9 cellular contexts compared by ENCODE assay signal in the genomic region with DNA sequence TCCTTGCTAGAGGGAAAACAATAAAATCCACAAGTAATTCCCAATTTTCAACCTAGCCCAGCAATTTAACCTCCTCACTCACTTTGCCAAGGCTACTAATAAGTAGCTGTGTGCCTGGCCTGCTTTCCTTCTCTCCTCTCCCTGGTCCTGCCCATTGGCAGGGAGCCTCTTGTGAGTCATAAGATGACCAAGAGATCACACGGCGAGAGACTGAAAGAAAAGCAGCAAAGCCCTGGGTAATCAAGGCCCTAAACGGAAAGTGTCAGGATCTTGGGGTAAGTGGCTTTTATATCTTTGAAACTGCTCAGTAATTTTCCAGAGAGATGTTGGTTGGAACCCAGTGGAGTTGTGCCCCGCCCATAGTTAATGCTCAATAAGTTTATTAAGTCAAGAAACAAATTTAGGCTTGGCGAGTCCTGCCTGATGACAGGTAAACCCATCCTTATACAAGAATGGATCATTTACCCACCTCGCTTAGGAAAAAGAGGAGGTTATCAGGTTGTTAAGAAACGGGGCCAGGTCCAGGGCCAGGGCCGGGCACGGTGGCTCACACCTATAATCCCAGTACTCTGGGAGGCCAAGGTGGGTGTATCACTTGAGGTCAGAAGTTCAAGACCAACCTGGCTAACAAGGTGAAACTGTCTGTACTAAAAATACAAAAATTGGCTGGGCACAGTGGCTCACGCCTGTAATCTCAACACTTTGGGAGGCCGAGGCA. TPM values are rescaled to one million over a fixed set of nuclear protein-coding genes. Genes with fewer than 3 reads are reported as not detected.
DNase-seq lines count a peak whose midpoint lies in the region; ATAC-seq, FAIRE-seq and TF ChIP-seq lines count a peak whose summit lies in the region.
"Had no signal": no experiment of that assay in that cellular context is flagged by ENCODE, and none has a peak within 500 bp of the region (broad histone marks: within the 10 kb centered on the region; RNA-seq: fewer than 3 reads in every experiment).

No MANE protein-coding gene starts in this region.

- H3K4me1 ChIP-seq in breast epithelium: no peaks in the 10 kb centered on the region
- H3K4me1 ChIP-seq in kidney (ENCODE audit: control insufficient read depth in 1 of 2, insufficient read depth in 1 of 2, low read depth in 1 of 2, low read length in 2 of 2): no peaks in the 10 kb centered on the region
- peaks cover 5% of the 10 kb centered on the region for H3K4me1 ChIP-seq in testis

- FAIRE-seq in kidney (lab: Jason Lieb, UNC): no peak
- FAIRE-seq: GM19239 had no signal

- intact Hi-C loops in breast epithelium (cut with DNase I; ENCODE audit: low total_unique reads) (no loop called here), kidney (cut with DNase I) (no loop called here), testis (cut with DNase I; ENCODE audit: low total_unique reads) (loop anchor here (10.0 kb wide), 1 partner anchor 59 kb away; no protein-coding TSS in a partner anchor)

- H3K27me3 ChIP-seq in breast epithelium (no peaks in the 10 kb centered on the region), testis (no peaks in the 10 kb centered on the region)

- TF ChIP-seq POLR2A in breast epithelium (IDR thresholded peaks at IDR 0.05) (no peak), testis (IDR thresholded peaks at IDR 0.05) (no peak)

- H3K27ac ChIP-seq in breast epithelium (peak overlapping the region; percentile 88 to 90), kidney (ENCODE audit: low read depth in 2 of 2, low read length in 2 of 2) (peak overlapping the region in 1 of 2 donors; percentile 64), testis (peak overlapping the region; percentile 51 to 82)

- TF ChIP-seq CTCF in breast epithelium (IDR thresholded peaks at IDR 0.05) (no peak), kidney (IDR thresholded peaks at IDR 0.05; ENCODE audit: borderline replicate concordance, extremely low read depth, insufficient read depth) (no peak), testis (IDR thresholded peaks at IDR 0.05) (no peak)

- H3K4me3 ChIP-seq in breast epithelium (peak overlapping the region in 2 of 3 donors; percentile 8 to 17), kidney (ENCODE audit: low read length in 2 of 2) (no peak overlapping the region), testis (no peak overlapping the region)

- no peak for ATAC-seq in HG02885 (IDR thresholded peaks at IDR 0.05; ENCODE audit: poor library complexity, unreplicated experiment)

- WGBS in testis, 2 donors: 77 to 81% methylated on average over 11 of the region's 11 CpGs

- DNase-seq in HS-27A (ENCODE audit: low read depth) (peak; percentile 60), breast epithelium (ENCODE audit: low spot score in 2 of 2) (peak; percentile 62 to 89), kidney (peak; percentile 79), testis (peak; percentile 89), UCSD-AML1 (lab: John Stamatoyannopoulos, UW; ENCODE audit: unreplicated experiment) (no peak), SKM-1 (lab: John Stamatoyannopoulos, UW; ENCODE audit: unreplicated experiment) (no peak)
- no peak for DNase-seq in stimulated activated CD4-positive, alpha-beta T cell treated with anti-CD3 and anti-CD28 coated beads, Interleukin-4, amount 100 ng/mL, for 24 hours

- H3K36me3 ChIP-seq in breast epithelium (no peaks in the 10 kb centered on the region), kidney (ENCODE audit: control insufficient read depth in 1 of 2, insufficient read depth in 2 of 2, low read length in 2 of 2) (no peaks in the 10 kb centered on the region), testis (ENCODE audit: low read depth, missing control alignments) (no peaks in the 10 kb centered on the region)

- H3K9me3 ChIP-seq in breast epithelium (no peaks in the 10 kb centered on the region), kidney (ENCODE audit: control insufficient read depth in 1 of 2, low read length in 2 of 2) (no peaks in the 10 kb centered on the region), testis (no peaks in the 10 kb centered on the region)

- H3K9ac ChIP-seq in kidney (ENCODE audit: low read length in 2 of 2): no peak overlapping the region

RNA-seq across cellular contexts. Expression of a gene that starts 10.0 kb away (rescaled TPM):
- 10 to 100 TPM; 32.2 to 65.9 (median 48.8) TPM for total RNA-seq in breast epithelium
- 29.9 TPM for total RNA-seq in kidney
- polyA plus RNA-seq in kidney (ENCODE audit: insufficient read depth, low read depth, low replicate concordance): 6.5 TPM
- 10 to 100 TPM; 61.6 to 66.9 TPM for total RNA-seq in testis
- 37.0 TPM for polyA plus RNA-seq in testis (ENCODE audit: insufficient read depth, low read depth, low replicate concordance)

Comparison
In these comparisons a context has a peak if more than half of its experiments do, and no peak if none do; other contexts are left out.
1. DNase-seq: peak in HS-27A (single experiment), breast epithelium (2 of 2), kidney (single experiment) and testis (single experiment); none in UCSD-AML1 (single experiment), stimulated activated CD4-positive, alpha-beta T cell treated with anti-CD3 and anti-CD28 coated beads, Interleukin-4, amount 100 ng/mL, for 24 hours (single experiment) and SKM-1 (single experiment).
2. H3K4me3 ChIP-seq: peak in breast epithelium (2 of 3); none in kidney (0 of 2) and testis (0 of 2).